In genomic region chr20:36120991-36121390, GRCh38 we compare ENCODE assay signal across 7 cellular contexts.
"Had no signal": no experiment of that assay in that cellular context is flagged by ENCODE, and none has a peak within 500 bp of the region (broad histone marks: within the 10 kb centered on the region; RNA-seq: fewer than 3 reads in every experiment).

No MANE protein-coding gene starts in this region.

- H2AFZ ChIP-seq: GM23248 had no signal

- H3K27ac Mint-ChIP-seq: IgD-negative memory B cell had no signal

- H3K36me3 ChIP-seq: HAP-1 had no signal

- H3K4me3 ChIP-seq: GM23248, HAP-1 had no signal

- DNase-seq: GM23248, GOT3, H7, KBM-7 had no signal

- H3K9ac ChIP-seq: GM23248 had no signal

- H3K27ac ChIP-seq: GM23248, HL-60 had no signal

- H3K4me3 Mint-ChIP-seq: IgD-negative memory B cell had no signal

- H3K9me3 ChIP-seq: HAP-1 had no signal

- H3K9me3 Mint-ChIP-seq: IgD-negative memory B cell had no signal

- H3K4me1 ChIP-seq: HAP-1 had no signal
